Comparison of ENCODE assay signal across 8 cellular contexts in the genomic region with DNA sequence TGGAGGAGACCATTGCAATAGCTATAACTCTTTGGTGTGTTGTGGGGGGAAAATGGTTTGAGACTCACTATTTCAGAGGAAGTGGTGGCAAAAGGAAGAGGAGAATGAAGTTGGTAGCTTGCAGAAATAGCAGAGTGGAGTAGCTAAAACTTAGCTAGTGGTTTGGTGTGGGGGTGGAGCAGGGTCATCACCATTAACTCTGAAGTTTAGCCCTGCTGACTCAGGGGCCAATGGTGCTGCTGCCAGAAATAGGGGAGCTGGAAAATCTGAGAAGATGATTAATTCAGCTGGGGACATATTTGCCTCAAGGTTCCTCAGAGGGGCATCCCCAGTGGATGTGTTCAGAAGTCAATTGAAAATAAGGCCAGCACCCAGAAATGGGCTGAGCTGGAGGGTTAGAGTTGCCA.
DNase-seq lines count a peak whose midpoint lies in the region; ATAC-seq, FAIRE-seq and TF ChIP-seq lines count a peak whose summit lies in the region.

No MANE protein-coding gene starts in this region.

- no peak for TF ChIP-seq RAD21 in SK-N-SH (IDR thresholded peaks at IDR 0.05; ENCODE audit: low read length)

- CTCF ChIA-PET in SK-N-SH (lab: Yijun Ruan, JAX), result interaction anchor here (0.7 to 0.8 kb wide), 2 partner anchors 27 to 238 kb away, joined by 4 to 5 read pairs; no protein-coding TSS in a partner anchor

- H3K27me3 ChIP-seq in SK-N-SH (ENCODE audit: insufficient read depth) (no peaks in the 10 kb centered on the region), adrenal gland (peaks cover 4% of the 10 kb centered on the region)

- peak; percentile 63 for FAIRE-seq in GM12891 (lab: Jason Lieb, UNC)

- H3K27ac ChIP-seq in SK-N-SH (ENCODE audit: low read depth in 2 of 2, low read length in 1 of 2) (peak overlapping the region; percentile 50 to 96; a peak in 3 of 4 replicates), adrenal gland (peak overlapping the region in 2 of 5 donors; percentile 3 to 20)

- peak overlapping the region; percentile 60 for H3K4me2 ChIP-seq in SK-N-SH

- TF ChIP-seq EP300 in SK-N-SH (IDR thresholded peaks at IDR 0.05; ENCODE audit: borderline replicate concordance in 1 of 2, low read depth in 1 of 2, low read length in 1 of 2), result peak in 1 of 2 experiments; percentile 76; a peak in 2 of 4 replicates

- H4K20me1 ChIP-seq in SK-N-SH (ENCODE audit: insufficient read depth), result no peaks in the 10 kb centered on the region

- peaks cover 25% of the 10 kb centered on the region for H3F3A ChIP-seq in SK-N-SH (replicated peaks; ENCODE audit: insufficient read depth)

- intact Hi-C loops in adrenal gland (cut with DNase I), result no loop called here

- no peak for DNase-seq in GM12891 (ENCODE audit: insufficient read length, low spot score)
- DNase-seq in SK-N-SH, result no peak
- peak in 4 of 7 donors; percentile 10 to 66 (median 45) for DNase-seq in adrenal gland
- DNase-seq in stimulated activated CD4-positive, alpha-beta T cell treated with anti-CD3 and anti-CD28 coated beads, Interleukin-1b, Interleukin-23, amount 100 ng/mL, for 48 hours, result peak; percentile 80
- no peak for DNase-seq in DMS79 (lab: John Stamatoyannopoulos, UW)
- DNase-seq in dedifferentiated amniotic fluid mesenchymal stem cell (ENCODE audit: extremely low spot score), result no peak
- no peak for DNase-seq in NCI-H128 (lab: John Stamatoyannopoulos, UW; ENCODE audit: unreplicated experiment)

- TF ChIP-seq CTCF in SK-N-SH (IDR thresholded peaks at IDR 0.05) (no peak), adrenal gland (IDR thresholded peaks at IDR 0.05) (no peak)

- POLR2A ChIA-PET in SK-N-SH (lab: Yijun Ruan, JAX), result no interaction called here

- no peaks in the 10 kb centered on the region for H3K9me3 ChIP-seq in SK-N-SH
- H3K9me3 ChIP-seq in adrenal gland (replicated peaks in 1 of 3), result no peaks in the 10 kb centered on the region

- H3K4me1 ChIP-seq in SK-N-SH (ENCODE audit: control insufficient read depth in 1 of 2, insufficient read depth in 2 of 2, low read depth in 1 of 2, low read length in 1 of 2) (peaks cover 0 to 16% of the 10 kb centered on the region in 2 experiments; a peak in 3 of 4 replicates), adrenal gland (replicated peaks in 1 of 2) (peaks cover 0 to 5% of the 10 kb centered on the region in 2 donors)

- peak overlapping the region; percentile 56 for H2AFZ ChIP-seq in SK-N-SH (ENCODE audit: low read depth)

- H3K9ac ChIP-seq in SK-N-SH, result peak overlapping the region; percentile 66

- no peaks in the 10 kb centered on the region for H3K79me2 ChIP-seq in SK-N-SH (ENCODE audit: insufficient read depth)

- no peak for TF ChIP-seq POLR2A in GM12891 (IDR thresholded peaks at IDR 0.05; ENCODE audit: low read depth, low read length)
- no peak for TF ChIP-seq POLR2A in adrenal gland (IDR thresholded peaks at IDR 0.05)

- H3K9me2 ChIP-seq in SK-N-SH, result no peaks in the 10 kb centered on the region

- ATAC-seq in HG03565 (IDR thresholded peaks at IDR 0.05; ENCODE audit: unreplicated experiment), result no peak

- H3K4me3 ChIP-seq in SK-N-SH (ENCODE audit: low read depth in 2 of 2, low read length in 1 of 2), result no peak overlapping the region
- no peak overlapping the region for H3K4me3 ChIP-seq in adrenal gland

- H3K36me3 ChIP-seq in SK-N-SH (replicated peaks in 1 of 2; ENCODE audit: control insufficient read depth in 1 of 2, insufficient read depth in 2 of 2, low read length in 1 of 2) (no peaks in the 10 kb centered on the region), adrenal gland (replicated peaks in 1 of 2) (no peaks in the 10 kb centered on the region)

TF ChIP-seq in GM12891, 5 proteins besides CTCF, POLR2A, EP300 and RAD21:
- TF ChIP-seq SPI1 (IDR thresholded peaks at IDR 0.05; ENCODE audit: low read depth, low read length), result peak; percentile 54
- TF ChIP-seq POU2F2 (IDR thresholded peaks at IDR 0.05; ENCODE audit: low read depth, low read length), result no peak

TF ChIP-seq in SK-N-SH, 30 proteins besides CTCF, POLR2A, EP300 and RAD21 (continues in another document):
- TF ChIP-seq RXRA (IDR thresholded peaks at IDR 0.05; ENCODE audit: borderline replicate concordance, low read depth) (peak; percentile 86), EZH2phosphoT487 (IDR thresholded peaks at IDR 0.05; ENCODE audit: borderline replicate concordance, low read depth) (no peak), MXI1 (IDR thresholded peaks at IDR 0.05; ENCODE audit: low read depth, low read length) (no peak), CHD2 (IDR thresholded peaks at IDR 0.05; ENCODE audit: low read length, partially characterized antibody) (no peak), TCF12 (IDR thresholded peaks at IDR 0.05) (peak; percentile 53), NRF1 (IDR thresholded peaks at IDR 0.05; ENCODE audit: low read depth, low read length) (no peak), FOXM1 (IDR thresholded peaks at IDR 0.05; ENCODE audit: low read depth) (no peak), FOXJ3 (CRISPR knock-in tag; IDR thresholded peaks at IDR 0.05) (no peak), FOSL2 (IDR thresholded peaks at IDR 0.05; ENCODE audit: borderline replicate concordance, low read depth) (peak; percentile 66), TEAD4 (IDR thresholded peaks at IDR 0.05; ENCODE audit: borderline replicate concordance, insufficient read depth) (no peak), GABPA (IDR thresholded peaks at IDR 0.05; ENCODE audit: low read depth) (no peak), MEF2A (IDR thresholded peaks at IDR 0.05; ENCODE audit: borderline replicate concordance, low read depth) (peak; percentile 48; the same call in 1 of the 2 replicates), NFIC (IDR thresholded peaks at IDR 0.05; ENCODE audit: borderline replicate concordance) (peak; percentile 67), YY1 (IDR thresholded peaks at IDR 0.05; ENCODE audit: low read depth) (no peak), SMC3 (IDR thresholded peaks at IDR 0.05; ENCODE audit: low read depth, low read length) (no peak), JUND (IDR thresholded peaks at IDR 0.05) (peak; percentile 61), GATA2 (CRISPR knock-in tag; IDR thresholded peaks at IDR 0.05) (no peak), RFX5 (IDR thresholded peaks at IDR 0.05; ENCODE audit: low read length) (no peak), ELF1 (IDR thresholded peaks at IDR 0.05) (no peak)
- TF ChIP-seq, protein P1, sequence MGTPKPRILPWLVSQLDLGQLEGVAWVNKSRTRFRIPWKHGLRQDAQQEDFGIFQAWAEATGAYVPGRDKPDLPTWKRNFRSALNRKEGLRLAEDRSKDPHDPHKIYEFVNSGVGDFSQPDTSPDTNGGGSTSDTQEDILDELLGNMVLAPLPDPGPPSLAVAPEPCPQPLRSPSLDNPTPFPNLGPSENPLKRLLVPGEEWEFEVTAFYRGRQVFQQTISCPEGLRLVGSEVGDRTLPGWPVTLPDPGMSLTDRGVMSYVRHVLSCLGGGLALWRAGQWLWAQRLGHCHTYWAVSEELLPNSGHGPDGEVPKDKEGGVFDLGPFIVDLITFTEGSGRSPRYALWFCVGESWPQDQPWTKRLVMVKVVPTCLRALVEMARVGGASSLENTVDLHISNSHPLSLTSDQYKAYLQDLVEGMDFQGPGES (IDR thresholded peaks at IDR 0.05; ENCODE audit: low read depth, low read length), result no peak
- TF ChIP-seq, protein P2, sequence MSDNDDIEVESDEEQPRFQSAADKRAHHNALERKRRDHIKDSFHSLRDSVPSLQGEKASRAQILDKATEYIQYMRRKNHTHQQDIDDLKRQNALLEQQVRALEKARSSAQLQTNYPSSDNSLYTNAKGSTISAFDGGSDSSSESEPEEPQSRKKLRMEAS (IDR thresholded peaks at IDR 0.05; ENCODE audit: low read depth), result 0 out of 2 replicates have a peak, but pooled peaks have one; percentile 15
- TF ChIP-seq, protein P3, sequence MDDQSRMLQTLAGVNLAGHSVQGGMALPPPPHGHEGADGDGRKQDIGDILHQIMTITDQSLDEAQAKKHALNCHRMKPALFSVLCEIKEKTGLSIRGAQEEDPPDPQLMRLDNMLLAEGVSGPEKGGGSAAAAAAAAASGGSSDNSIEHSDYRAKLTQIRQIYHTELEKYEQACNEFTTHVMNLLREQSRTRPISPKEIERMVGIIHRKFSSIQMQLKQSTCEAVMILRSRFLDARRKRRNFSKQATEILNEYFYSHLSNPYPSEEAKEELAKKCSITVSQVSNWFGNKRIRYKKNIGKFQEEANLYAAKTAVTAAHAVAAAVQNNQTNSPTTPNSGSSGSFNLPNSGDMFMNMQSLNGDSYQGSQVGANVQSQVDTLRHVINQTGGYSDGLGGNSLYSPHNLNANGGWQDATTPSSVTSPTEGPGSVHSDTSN (IDR thresholded peaks at IDR 0.05), result peak; percentile 62
- TF ChIP-seq, protein P4, sequence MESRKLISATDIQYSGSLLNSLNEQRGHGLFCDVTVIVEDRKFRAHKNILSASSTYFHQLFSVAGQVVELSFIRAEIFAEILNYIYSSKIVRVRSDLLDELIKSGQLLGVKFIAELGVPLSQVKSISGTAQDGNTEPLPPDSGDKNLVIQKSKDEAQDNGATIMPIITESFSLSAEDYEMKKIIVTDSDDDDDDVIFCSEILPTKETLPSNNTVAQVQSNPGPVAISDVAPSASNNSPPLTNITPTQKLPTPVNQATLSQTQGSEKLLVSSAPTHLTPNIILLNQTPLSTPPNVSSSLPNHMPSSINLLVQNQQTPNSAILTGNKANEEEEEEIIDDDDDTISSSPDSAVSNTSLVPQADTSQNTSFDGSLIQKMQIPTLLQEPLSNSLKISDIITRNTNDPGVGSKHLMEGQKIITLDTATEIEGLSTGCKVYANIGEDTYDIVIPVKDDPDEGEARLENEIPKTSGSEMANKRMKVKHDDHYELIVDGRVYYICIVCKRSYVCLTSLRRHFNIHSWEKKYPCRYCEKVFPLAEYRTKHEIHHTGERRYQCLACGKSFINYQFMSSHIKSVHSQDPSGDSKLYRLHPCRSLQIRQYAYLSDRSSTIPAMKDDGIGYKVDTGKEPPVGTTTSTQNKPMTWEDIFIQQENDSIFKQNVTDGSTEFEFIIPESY (IDR thresholded peaks at IDR 0.05; ENCODE audit: borderline replicate concordance, low read depth), result no peak
- TF ChIP-seq, protein P5, sequence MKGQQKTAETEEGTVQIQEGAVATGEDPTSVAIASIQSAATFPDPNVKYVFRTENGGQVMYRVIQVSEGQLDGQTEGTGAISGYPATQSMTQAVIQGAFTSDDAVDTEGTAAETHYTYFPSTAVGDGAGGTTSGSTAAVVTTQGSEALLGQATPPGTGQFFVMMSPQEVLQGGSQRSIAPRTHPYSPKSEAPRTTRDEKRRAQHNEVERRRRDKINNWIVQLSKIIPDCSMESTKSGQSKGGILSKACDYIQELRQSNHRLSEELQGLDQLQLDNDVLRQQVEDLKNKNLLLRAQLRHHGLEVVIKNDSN (IDR thresholded peaks at IDR 0.05; ENCODE audit: borderline replicate concordance, low read depth), result no peak

Comparison
In these comparisons a context has a peak if more than half of its experiments do, and no peak if none do; other contexts are left out.
1. DNase-seq: peak in adrenal gland (4 of 7) and stimulated activated CD4-positive, alpha-beta T cell treated with anti-CD3 and anti-CD28 coated beads, Interleukin-1b, Interleukin-23, amount 100 ng/mL, for 48 hours (single experiment); none in GM12891 (single experiment), SK-N-SH (single experiment), DMS79 (single experiment), dedifferentiated amniotic fluid mesenchymal stem cell (single experiment) and NCI-H128 (single experiment).